In genomic region chr1:100597069-100597741, GRCh38 we compare ENCODE assay signal across 9 cellular contexts. TPM values are rescaled to one million over a fixed set of nuclear protein-coding genes. Genes with fewer than 3 reads are reported as not detected.
DNase-seq lines count a peak whose midpoint lies in the region; ATAC-seq and TF ChIP-seq lines count a peak whose summit lies in the region.
"Had no signal": no experiment of that assay in that cellular context is flagged by ENCODE, and none has a peak within 500 bp of the region (broad histone marks: within the 10 kb centered on the region; RNA-seq: fewer than 3 reads in every experiment).

No MANE protein-coding gene starts in this region.

- ATAC-seq in activated naive CD8-positive, alpha-beta T cell treated with anti-CD3 and anti-CD28 coated beads, Interleukin-2, amount 10 ng/mL, durations not matched to agents 7 days and 5 days (ENCODE audit: low read depth): peak; percentile 33
- peak; percentile 70; the same call in 2 of the 3 replicates for ATAC-seq in RWPE2 (ENCODE audit: low read depth)
- peak; percentile 40 for ATAC-seq in upper lobe of right lung
- no peak for ATAC-seq in GM19467 (IDR thresholded peaks at IDR 0.05; ENCODE audit: unreplicated experiment)
- ATAC-seq in sciatic nerve: no peak
- ATAC-seq in HG03442 (IDR thresholded peaks at IDR 0.05; ENCODE audit: unreplicated experiment): no peak

- POLR2A ChIA-PET in activated naive CD8-positive, alpha-beta T cell treated with anti-CD3 and anti-CD28 coated beads, Interleukin-2, amount 10 ng/mL, durations not matched to agents 7 days and 5 days (lab: Charles Lee): no interaction called here

- H3K27ac Mint-ChIP-seq in activated naive CD8-positive, alpha-beta T cell treated with anti-CD3 and anti-CD28 coated beads, Interleukin-2, amount 10 ng/mL, durations not matched to agents 7 days and 5 days: peak overlapping the region; percentile 55
- no peak overlapping the region for H3K27ac Mint-ChIP-seq in activated naive CD8-positive, alpha-beta T cell treated with anti-CD3 and anti-CD28 coated beads for 36 hours

- intact Hi-C loops in upper lobe of right lung (cut with DNase I): no loop called here
- intact Hi-C loops in sciatic nerve (cut with DNase I): no loop called here

- DNase-seq in activated naive CD8-positive, alpha-beta T cell treated with anti-CD3 and anti-CD28 coated beads, Interleukin-2, amount 10 ng/mL, durations not matched to agents 7 days and 5 days: no peak
- no peak for DNase-seq in activated naive CD8-positive, alpha-beta T cell treated with anti-CD3 and anti-CD28 coated beads for 36 hours
- DNase-seq in RWPE2 (ENCODE audit: low spot score) (no peak), fibroblast of pulmonary artery (ENCODE audit: low read depth) (peak; percentile 88), upper lobe of right lung (no peak), sciatic nerve (ENCODE audit: low spot score) (no peak)
- DNase-seq: NCI-H69 had no signal

- H3K27me3 ChIP-seq in RWPE2 (ENCODE audit: insufficient read depth, poor library complexity, severe bottlenecking): no peaks in the 10 kb centered on the region
- H3K27me3 ChIP-seq in upper lobe of right lung: no peaks in the 10 kb centered on the region

- H3K4me3 Mint-ChIP-seq in activated naive CD8-positive, alpha-beta T cell treated with anti-CD3 and anti-CD28 coated beads, Interleukin-2, amount 10 ng/mL, durations not matched to agents 7 days and 5 days: peak overlapping the region; percentile 25
- no peak overlapping the region for H3K4me3 Mint-ChIP-seq in activated naive CD8-positive, alpha-beta T cell treated with anti-CD3 and anti-CD28 coated beads for 36 hours

- H3K27me3 Mint-ChIP-seq in activated naive CD8-positive, alpha-beta T cell treated with anti-CD3 and anti-CD28 coated beads, Interleukin-2, amount 10 ng/mL, durations not matched to agents 7 days and 5 days: no peaks in the 10 kb centered on the region
- no peaks in the 10 kb centered on the region for H3K27me3 Mint-ChIP-seq in activated naive CD8-positive, alpha-beta T cell treated with anti-CD3 and anti-CD28 coated beads for 36 hours

- no peak for TF ChIP-seq CTCF in RWPE2 (IDR thresholded peaks at IDR 0.05; ENCODE audit: poor library complexity, severe bottlenecking)
- no peak for TF ChIP-seq CTCF in fibroblast of pulmonary artery (IDR thresholded peaks at IDR 0.05; ENCODE audit: low read length, missing control alignments)
- no peak for TF ChIP-seq CTCF in upper lobe of right lung (IDR thresholded peaks at IDR 0.05)

- H3K4me1 ChIP-seq in RWPE2 (ENCODE audit: insufficient read depth, poor library complexity, severe bottlenecking) (no peaks in the 10 kb centered on the region), upper lobe of right lung (no peaks in the 10 kb centered on the region)

- H3K36me3 ChIP-seq in RWPE2 (ENCODE audit: low read depth) (no peaks in the 10 kb centered on the region), upper lobe of right lung (no peaks in the 10 kb centered on the region)

- H3K9me3 ChIP-seq in RWPE2 (ENCODE audit: severe bottlenecking): peaks cover 2% of the 10 kb centered on the region
- H3K9me3 ChIP-seq in upper lobe of right lung: no peaks in the 10 kb centered on the region

- peaks cover 13% of the 10 kb centered on the region for H3K4me1 Mint-ChIP-seq in activated naive CD8-positive, alpha-beta T cell treated with anti-CD3 and anti-CD28 coated beads, Interleukin-2, amount 10 ng/mL, durations not matched to agents 7 days and 5 days
- H3K4me1 Mint-ChIP-seq in activated naive CD8-positive, alpha-beta T cell treated with anti-CD3 and anti-CD28 coated beads for 36 hours: no peaks in the 10 kb centered on the region

- peaks cover 25% of the 10 kb centered on the region for H3K9me3 Mint-ChIP-seq in activated naive CD8-positive, alpha-beta T cell treated with anti-CD3 and anti-CD28 coated beads, Interleukin-2, amount 10 ng/mL, durations not matched to agents 7 days and 5 days
- H3K9me3 Mint-ChIP-seq in activated naive CD8-positive, alpha-beta T cell treated with anti-CD3 and anti-CD28 coated beads for 36 hours: peaks cover 22% of the 10 kb centered on the region

- peaks cover 33% of the 10 kb centered on the region for H3K36me3 Mint-ChIP-seq in activated naive CD8-positive, alpha-beta T cell treated with anti-CD3 and anti-CD28 coated beads, Interleukin-2, amount 10 ng/mL, durations not matched to agents 7 days and 5 days
- peaks cover 7% of the 10 kb centered on the region for H3K36me3 Mint-ChIP-seq in activated naive CD8-positive, alpha-beta T cell treated with anti-CD3 and anti-CD28 coated beads for 36 hours

- H3K4me3 ChIP-seq in RWPE2 (ENCODE audit: severe bottlenecking) (no peak overlapping the region), fibroblast of pulmonary artery (replicated peaks; ENCODE audit: low read depth, low read length) (no peak overlapping the region), upper lobe of right lung (no peak overlapping the region)

- H3K27ac ChIP-seq in RWPE2 (ENCODE audit: poor library complexity, severe bottlenecking) (no peak overlapping the region), upper lobe of right lung (no peak overlapping the region)

RNA-seq across cellular contexts. Expression of gene GPR88, which starts 59.3 kb away (rescaled TPM):
- total RNA-seq in activated naive CD8-positive, alpha-beta T cell treated with anti-CD3 and anti-CD28 coated beads, Interleukin-2, amount 10 ng/mL, durations not matched to agents 7 days and 5 days: not detected
- total RNA-seq in activated naive CD8-positive, alpha-beta T cell treated with anti-CD3 and anti-CD28 coated beads for 36 hours: under 1 TPM in 1 of 2 experiments, not detected in 1; 0.08 TPM
- total RNA-seq in upper lobe of right lung (not detected), sciatic nerve (1.7 TPM)

Comparison
In these comparisons a context has a peak if more than half of its experiments do, and no peak if none do; other contexts are left out.
1. ATAC-seq: peak in activated naive CD8-positive, alpha-beta T cell treated with anti-CD3 and anti-CD28 coated beads, Interleukin-2, amount 10 ng/mL, durations not matched to agents 7 days and 5 days (single experiment), RWPE2 (single experiment) and upper lobe of right lung (single experiment); none in GM19467 (single experiment), sciatic nerve (single experiment) and HG03442 (single experiment).